8 cellular contexts compared by ENCODE assay signal in genomic region chr7:80277434-80278427, GRCh38.
DNase-seq lines count a peak whose midpoint lies in the region; ATAC-seq and TF ChIP-seq lines count a peak whose summit lies in the region.
"Had no signal": no experiment of that assay in that cellular context is flagged by ENCODE, and none has a peak within 500 bp of the region (broad histone marks: within the 10 kb centered on the region; RNA-seq: fewer than 3 reads in every experiment).

No MANE protein-coding gene starts in this region.

- TF ChIP-seq CTCF in VCaP (conservative IDR thresholded peaks at IDR 0.05) = no peak
- no peak for TF ChIP-seq CTCF in tibial artery (IDR thresholded peaks at IDR 0.05)

- H3K36me3 ChIP-seq in tibial artery = no peaks in the 10 kb centered on the region

- ATAC-seq in left ventricle myocardium superior (peak; percentile 39), GM21360 (IDR thresholded peaks at IDR 0.05; ENCODE audit: unreplicated experiment) (no peak)

- no peaks in the 10 kb centered on the region for H3K27me3 ChIP-seq in tibial artery

- no peaks in the 10 kb centered on the region for H3K9me3 ChIP-seq in tibial artery

- intact Hi-C loops in left ventricle myocardium superior (cut with micrococcal nuclease) (loop anchor here (10.0 kb wide), 1 partner anchor 143 kb away; the partner anchor contains the start of gene GNAI1), tibial artery (cut with DNase I; ENCODE audit: low total_unique reads) (no loop called here)

- DNase-seq in HPDE6-E6E7 (ENCODE audit: extremely low spot score) (peak; percentile 49), left ventricle myocardium superior (no peak), tibial artery (no peak), SK-N-DZ (ENCODE audit: low spot score) (no peak), NCI-H2196 treated with DMSO at 0.1 percent for 48 hours (lab: John Stamatoyannopoulos, UW; ENCODE audit: unreplicated experiment) (no peak)
- DNase-seq: retina had no signal

- peaks cover 0 to 31% (median 8%) of the 10 kb centered on the region in 4 donors for H3K4me1 ChIP-seq in tibial artery

- H3K27ac ChIP-seq in VCaP = peak overlapping the region; percentile 62
- H3K27ac ChIP-seq in tibial artery = peak overlapping the region; percentile 26 to 36

- H3K4me3 ChIP-seq in tibial artery = no peak overlapping the region
